1 cellular context compared by ENCODE assay signal in the genomic region with DNA sequence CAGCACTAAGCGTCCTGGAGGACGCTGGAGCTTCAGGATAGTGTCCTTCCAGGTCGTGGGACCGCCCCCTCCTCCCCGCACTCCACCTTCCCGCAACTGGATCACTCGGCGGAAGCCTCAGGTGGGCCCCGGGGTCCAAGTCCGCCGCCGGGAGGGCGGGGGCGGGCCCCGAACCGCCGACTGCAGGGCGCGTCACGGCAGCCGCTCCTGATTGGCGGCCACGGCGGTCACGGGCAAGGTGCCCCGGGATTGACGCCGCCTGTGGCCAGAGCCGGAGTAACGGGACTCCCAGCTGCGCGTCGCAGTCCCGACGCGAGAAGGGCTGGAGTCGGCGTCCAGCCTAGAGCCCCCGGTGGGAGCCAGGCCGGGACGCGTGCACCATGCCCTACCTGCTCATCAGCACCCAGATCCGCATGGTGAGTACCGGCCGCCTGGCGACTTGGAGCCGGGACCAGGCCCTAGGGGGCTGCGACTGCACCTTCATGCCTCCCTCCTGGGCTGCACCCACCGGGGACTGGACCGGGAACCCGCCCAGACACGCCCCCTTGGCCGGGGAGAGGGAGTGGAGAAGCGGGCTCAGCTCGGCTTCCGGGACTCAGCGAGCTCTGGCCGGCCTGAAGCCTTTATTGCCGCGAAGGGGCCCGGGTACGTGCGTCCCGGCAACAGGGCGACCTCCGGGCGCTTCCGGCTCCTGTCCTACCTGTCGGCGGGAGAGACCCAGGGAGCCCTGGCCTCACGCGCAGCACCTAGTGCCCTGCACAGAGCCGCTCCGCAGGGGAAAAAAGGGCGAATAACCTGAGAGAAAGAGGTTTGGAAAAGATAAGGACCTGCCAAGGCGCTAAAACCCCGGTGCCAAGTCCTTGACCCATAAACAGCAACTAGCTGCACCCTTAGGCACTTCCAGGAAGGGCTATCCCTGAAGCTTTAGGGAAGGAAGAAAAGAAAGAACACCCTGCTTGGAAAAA.
TF ChIP-seq lines count a peak whose summit lies in the region.

A gene (plus strand): TSS at position 268 of the 965 bp plus-strand sequence. CDS start 113 bp downstream, at position 381.

TF ChIP-seq in HepG2, 621 proteins besides CTCF, POLR2A, EP300 and RAD21 (continued from another document and continues in another):
- TF ChIP-seq, protein P1, sequence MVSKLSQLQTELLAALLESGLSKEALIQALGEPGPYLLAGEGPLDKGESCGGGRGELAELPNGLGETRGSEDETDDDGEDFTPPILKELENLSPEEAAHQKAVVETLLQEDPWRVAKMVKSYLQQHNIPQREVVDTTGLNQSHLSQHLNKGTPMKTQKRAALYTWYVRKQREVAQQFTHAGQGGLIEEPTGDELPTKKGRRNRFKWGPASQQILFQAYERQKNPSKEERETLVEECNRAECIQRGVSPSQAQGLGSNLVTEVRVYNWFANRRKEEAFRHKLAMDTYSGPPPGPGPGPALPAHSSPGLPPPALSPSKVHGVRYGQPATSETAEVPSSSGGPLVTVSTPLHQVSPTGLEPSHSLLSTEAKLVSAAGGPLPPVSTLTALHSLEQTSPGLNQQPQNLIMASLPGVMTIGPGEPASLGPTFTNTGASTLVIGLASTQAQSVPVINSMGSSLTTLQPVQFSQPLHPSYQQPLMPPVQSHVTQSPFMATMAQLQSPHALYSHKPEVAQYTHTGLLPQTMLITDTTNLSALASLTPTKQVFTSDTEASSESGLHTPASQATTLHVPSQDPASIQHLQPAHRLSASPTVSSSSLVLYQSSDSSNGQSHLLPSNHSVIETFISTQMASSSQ (IDR thresholded peaks at IDR 0.05; ENCODE audit: low read depth), result no peak
- TF ChIP-seq, protein P1 (CRISPR knock-in tag; IDR thresholded peaks at IDR 0.05; ENCODE audit: borderline replicate concordance), result peak; percentile 41; the same call in 1 of the 2 replicates
- TF ChIP-seq CREM (IDR thresholded peaks at IDR 0.05) (no peak), CREM (CRISPR knock-in tag; IDR thresholded peaks at IDR 0.05) (no peak), HOXA9 (CRISPR knock-in tag; IDR thresholded peaks at IDR 0.05; ENCODE audit: borderline replicate concordance) (0 out of 2 replicates have a peak, but pooled peaks have one; percentile 28), ZNF782 (CRISPR knock-in tag; IDR thresholded peaks at IDR 0.05; ENCODE audit: borderline replicate concordance) (peak; percentile 62), TBX2 (CRISPR knock-in tag; IDR thresholded peaks at IDR 0.05; ENCODE audit: borderline replicate concordance) (peak; percentile 81), KDM5B (CRISPR knock-in tag; IDR thresholded peaks at IDR 0.05; ENCODE audit: borderline replicate concordance) (peak; percentile 84), ATF7 (IDR thresholded peaks at IDR 0.05) (no peak), ATF7 (CRISPR knock-in tag; IDR thresholded peaks at IDR 0.05) (0 out of 2 replicates have a peak, but pooled peaks have one; percentile 34), ZNF10 (CRISPR knock-in tag; IDR thresholded peaks at IDR 0.05; ENCODE audit: borderline replicate concordance, low read depth) (no peak), REXO4 (CRISPR knock-in tag; IDR thresholded peaks at IDR 0.05; ENCODE audit: borderline replicate concordance) (peak; percentile 87), ZNF441 (CRISPR knock-in tag; IDR thresholded peaks at IDR 0.05; ENCODE audit: borderline replicate concordance) (0 out of 2 replicates have a peak, but pooled peaks have one; percentile 13), GPN1 (CRISPR knock-in tag; IDR thresholded peaks at IDR 0.05; ENCODE audit: borderline replicate concordance) (no peak), ATF7-NPFF (CRISPR knock-in tag; IDR thresholded peaks at IDR 0.05; ENCODE audit: low read depth) (peak; percentile 90; the same call in 1 of the 2 replicates), ZIK1 (CRISPR knock-in tag; IDR thresholded peaks at IDR 0.05; ENCODE audit: borderline replicate concordance, low read depth) (peak; percentile 87; the same call in 1 of the 2 replicates), PHF20 (CRISPR knock-in tag; IDR thresholded peaks at IDR 0.05) (peak; percentile 73; the same call in 1 of the 2 replicates), SOX5 (CRISPR knock-in tag; IDR thresholded peaks at IDR 0.05; ENCODE audit: borderline replicate concordance) (peak; percentile 48; the same call in 1 of the 2 replicates), SRSF4 (IDR thresholded peaks at IDR 0.05; ENCODE audit: low read depth, low read length, poor library complexity, severe bottlenecking) (no peak), SRY (CRISPR knock-in tag; IDR thresholded peaks at IDR 0.05) (peak; percentile 78; the same call in 1 of the 2 replicates), ZNF430 (CRISPR knock-in tag; IDR thresholded peaks at IDR 0.05) (peak; percentile 97), ZNF75D (CRISPR knock-in tag; IDR thresholded peaks at IDR 0.05; ENCODE audit: borderline replicate concordance) (0 out of 2 replicates have a peak, but pooled peaks have one; percentile 49), MED1 (CRISPR knock-in tag; IDR thresholded peaks at IDR 0.05) (peak; percentile 24; the same call in 1 of the 2 replicates), ZSCAN12 (CRISPR knock-in tag; IDR thresholded peaks at IDR 0.05) (peak; percentile 91), NFYB (CRISPR knock-in tag; IDR thresholded peaks at IDR 0.05) (peak; percentile 88), GATA4 (IDR thresholded peaks at IDR 0.05; ENCODE audit: borderline replicate concordance, low read depth) (peak; percentile 18; the same call in 1 of the 2 replicates), ARHGAP35 (CRISPR knock-in tag; IDR thresholded peaks at IDR 0.05; ENCODE audit: borderline replicate concordance) (peak; percentile 63; the same call in 1 of the 2 replicates)
- TF ChIP-seq, protein P2, sequence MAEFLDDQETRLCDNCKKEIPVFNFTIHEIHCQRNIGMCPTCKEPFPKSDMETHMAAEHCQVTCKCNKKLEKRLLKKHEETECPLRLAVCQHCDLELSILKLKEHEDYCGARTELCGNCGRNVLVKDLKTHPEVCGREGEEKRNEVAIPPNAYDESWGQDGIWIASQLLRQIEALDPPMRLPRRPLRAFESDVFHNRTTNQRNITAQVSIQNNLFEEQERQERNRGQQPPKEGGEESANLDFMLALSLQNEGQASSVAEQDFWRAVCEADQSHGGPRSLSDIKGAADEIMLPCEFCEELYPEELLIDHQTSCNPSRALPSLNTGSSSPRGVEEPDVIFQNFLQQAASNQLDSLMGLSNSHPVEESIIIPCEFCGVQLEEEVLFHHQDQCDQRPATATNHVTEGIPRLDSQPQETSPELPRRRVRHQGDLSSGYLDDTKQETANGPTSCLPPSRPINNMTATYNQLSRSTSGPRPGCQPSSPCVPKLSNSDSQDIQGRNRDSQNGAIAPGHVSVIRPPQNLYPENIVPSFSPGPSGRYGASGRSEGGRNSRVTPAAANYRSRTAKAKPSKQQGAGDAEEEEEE (CRISPR knock-in tag; IDR thresholded peaks at IDR 0.05; ENCODE audit: borderline replicate concordance), result no peak
- TF ChIP-seq, protein P3, sequence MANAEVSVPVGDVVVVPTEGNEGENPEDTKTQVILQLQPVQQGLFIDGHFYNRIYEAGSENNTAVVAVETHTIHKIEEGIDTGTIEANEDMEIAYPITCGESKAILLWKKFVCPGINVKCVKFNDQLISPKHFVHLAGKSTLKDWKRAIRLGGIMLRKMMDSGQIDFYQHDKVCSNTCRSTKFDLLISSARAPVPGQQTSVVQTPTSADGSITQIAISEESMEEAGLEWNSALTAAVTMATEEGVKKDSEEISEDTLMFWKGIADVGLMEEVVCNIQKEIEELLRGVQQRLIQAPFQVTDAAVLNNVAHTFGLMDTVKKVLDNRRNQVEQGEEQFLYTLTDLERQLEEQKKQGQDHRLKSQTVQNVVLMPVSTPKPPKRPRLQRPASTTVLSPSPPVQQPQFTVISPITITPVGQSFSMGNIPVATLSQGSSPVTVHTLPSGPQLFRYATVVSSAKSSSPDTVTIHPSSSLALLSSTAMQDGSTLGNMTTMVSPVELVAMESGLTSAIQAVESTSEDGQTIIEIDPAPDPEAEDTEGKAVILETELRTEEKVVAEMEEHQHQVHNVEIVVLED (CRISPR knock-in tag; IDR thresholded peaks at IDR 0.05; ENCODE audit: borderline replicate concordance), result peak; percentile 64; the same call in 1 of the 2 replicates
- TF ChIP-seq, protein P4, sequence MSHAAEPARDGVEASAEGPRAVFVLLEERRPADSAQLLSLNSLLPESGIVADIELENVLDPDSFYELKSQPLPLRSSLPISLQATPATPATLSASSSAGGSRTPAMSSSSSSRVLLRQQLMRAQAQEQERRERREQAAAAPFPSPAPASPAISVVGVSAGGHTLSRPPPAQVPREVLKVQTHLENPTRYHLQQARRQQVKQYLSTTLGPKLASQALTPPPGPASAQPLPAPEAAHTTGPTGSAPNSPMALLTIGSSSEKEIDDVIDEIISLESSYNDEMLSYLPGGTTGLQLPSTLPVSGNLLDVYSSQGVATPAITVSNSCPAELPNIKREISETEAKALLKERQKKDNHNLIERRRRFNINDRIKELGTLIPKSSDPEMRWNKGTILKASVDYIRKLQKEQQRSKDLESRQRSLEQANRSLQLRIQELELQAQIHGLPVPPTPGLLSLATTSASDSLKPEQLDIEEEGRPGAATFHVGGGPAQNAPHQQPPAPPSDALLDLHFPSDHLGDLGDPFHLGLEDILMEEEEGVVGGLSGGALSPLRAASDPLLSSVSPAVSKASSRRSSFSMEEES (CRISPR knock-in tag; IDR thresholded peaks at IDR 0.05), result peak; percentile 78
- TF ChIP-seq, protein P5, sequence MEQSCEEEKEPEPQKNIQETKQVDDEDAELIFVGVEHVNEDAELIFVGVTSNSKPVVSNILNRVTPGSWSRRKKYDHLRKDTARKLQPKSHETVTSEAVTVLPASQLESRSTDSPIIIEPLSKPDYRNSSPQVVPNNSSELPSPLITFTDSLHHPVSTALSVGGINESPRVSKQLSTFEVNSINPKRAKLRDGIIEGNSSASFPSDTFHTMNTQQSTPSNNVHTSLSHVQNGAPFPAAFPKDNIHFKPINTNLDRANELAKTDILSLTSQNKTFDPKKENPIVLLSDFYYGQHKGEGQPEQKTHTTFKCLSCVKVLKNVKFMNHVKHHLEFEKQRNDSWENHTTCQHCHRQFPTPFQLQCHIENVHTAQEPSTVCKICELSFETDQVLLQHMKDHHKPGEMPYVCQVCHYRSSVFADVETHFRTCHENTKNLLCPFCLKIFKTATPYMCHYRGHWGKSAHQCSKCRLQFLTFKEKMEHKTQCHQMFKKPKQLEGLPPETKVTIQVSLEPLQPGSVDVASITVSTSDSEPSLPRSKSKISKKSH (CRISPR knock-in tag; IDR thresholded peaks at IDR 0.05; ENCODE audit: borderline replicate concordance), result peak; percentile 87; the same call in 1 of the 2 replicates
- TF ChIP-seq, protein P6, sequence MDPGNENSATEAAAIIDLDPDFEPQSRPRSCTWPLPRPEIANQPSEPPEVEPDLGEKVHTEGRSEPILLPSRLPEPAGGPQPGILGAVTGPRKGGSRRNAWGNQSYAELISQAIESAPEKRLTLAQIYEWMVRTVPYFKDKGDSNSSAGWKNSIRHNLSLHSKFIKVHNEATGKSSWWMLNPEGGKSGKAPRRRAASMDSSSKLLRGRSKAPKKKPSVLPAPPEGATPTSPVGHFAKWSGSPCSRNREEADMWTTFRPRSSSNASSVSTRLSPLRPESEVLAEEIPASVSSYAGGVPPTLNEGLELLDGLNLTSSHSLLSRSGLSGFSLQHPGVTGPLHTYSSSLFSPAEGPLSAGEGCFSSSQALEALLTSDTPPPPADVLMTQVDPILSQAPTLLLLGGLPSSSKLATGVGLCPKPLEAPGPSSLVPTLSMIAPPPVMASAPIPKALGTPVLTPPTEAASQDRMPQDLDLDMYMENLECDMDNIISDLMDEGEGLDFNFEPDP (CRISPR knock-in tag; conservative IDR thresholded peaks at IDR 0.05), result peak; percentile 93; the same call in 1 of the 2 replicates
- TF ChIP-seq, protein P7, sequence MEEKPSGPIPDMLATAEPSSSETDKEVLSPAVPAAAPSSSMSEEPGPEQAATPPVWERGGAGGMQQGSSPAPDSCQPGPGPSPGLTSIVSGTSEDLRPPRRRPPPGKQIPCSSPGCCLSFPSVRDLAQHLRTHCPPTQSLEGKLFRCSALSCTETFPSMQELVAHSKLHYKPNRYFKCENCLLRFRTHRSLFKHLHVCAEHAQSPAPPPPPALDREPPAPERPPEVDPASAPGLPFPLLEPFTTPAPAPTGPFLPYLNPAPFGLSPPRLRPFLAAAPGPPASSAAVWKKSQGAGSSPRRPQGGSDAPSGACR (CRISPR knock-in tag; IDR thresholded peaks at IDR 0.05), result peak; percentile 88; the same call in 1 of the 2 replicates
- TF ChIP-seq, protein P8, sequence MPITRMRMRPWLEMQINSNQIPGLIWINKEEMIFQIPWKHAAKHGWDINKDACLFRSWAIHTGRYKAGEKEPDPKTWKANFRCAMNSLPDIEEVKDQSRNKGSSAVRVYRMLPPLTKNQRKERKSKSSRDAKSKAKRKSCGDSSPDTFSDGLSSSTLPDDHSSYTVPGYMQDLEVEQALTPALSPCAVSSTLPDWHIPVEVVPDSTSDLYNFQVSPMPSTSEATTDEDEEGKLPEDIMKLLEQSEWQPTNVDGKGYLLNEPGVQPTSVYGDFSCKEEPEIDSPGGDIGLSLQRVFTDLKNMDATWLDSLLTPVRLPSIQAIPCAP (CRISPR knock-in tag; IDR thresholded peaks at IDR 0.05; ENCODE audit: low read depth), result peak; percentile 84; the same call in 1 of the 2 replicates
